In the genomic region with DNA sequence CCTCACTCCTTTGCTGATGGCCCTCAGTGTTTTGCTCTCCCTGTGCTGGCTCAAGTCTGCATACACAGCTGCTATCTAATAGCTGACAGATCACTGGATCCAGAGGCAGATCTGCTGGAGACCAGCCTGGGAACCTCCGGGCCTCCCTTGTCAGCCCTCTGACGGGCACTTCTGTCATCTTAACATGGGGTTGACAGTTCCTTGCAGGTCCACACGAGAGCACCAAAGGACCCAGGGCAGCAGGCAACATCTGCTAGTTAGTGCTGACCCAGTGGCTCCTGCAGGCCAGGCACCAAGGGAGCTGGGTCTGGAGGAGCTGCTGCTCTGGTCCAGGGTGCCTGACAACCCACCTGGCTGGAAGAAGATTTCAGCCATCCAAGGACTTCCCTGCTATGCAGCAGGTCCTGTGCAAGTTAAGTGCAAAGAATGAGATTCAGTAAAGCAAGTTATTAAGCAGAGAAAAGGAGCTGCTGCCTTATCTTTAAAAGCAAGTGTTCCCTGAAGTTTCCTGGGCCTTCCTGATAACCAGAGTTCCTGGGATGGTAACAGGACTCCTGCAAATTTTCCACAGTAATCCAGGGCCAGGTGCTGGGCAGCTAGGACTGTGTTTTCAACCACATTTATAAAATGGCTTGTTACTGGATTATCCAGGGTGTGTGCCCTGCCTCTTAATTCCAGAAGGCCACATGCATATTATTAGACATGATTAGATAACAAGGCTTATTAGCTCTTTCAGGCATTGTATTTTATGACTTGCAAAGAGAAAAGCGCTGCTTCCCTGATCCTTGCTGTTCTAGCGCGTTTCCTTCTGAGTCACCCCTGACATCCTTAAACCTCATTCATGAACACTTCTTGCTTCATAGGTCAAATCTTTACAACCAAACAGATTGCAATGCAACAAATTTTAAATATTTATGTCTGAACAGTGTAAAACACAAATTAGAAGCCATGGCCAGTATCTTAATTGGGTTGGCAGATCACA, we compare ENCODE assay signal across 28 cellular contexts.
DNase-seq lines count a peak whose midpoint lies in the region; ATAC-seq and TF ChIP-seq lines count a peak whose summit lies in the region.
"Had no signal": no experiment of that assay in that cellular context is flagged by ENCODE, and none has a peak within 500 bp of the region (broad histone marks: within the 10 kb centered on the region; RNA-seq: fewer than 3 reads in every experiment).

No MANE protein-coding gene starts in this region.

- no peak overlapping the region for H3K4me3 Mint-ChIP-seq in nephron progenitor cell
- H3K4me3 Mint-ChIP-seq: activated CD4-positive, alpha-beta T cell treated with anti-CD3 and anti-CD28 coated beads, Interleukin-2, amount 10 ng/mL, durations not matched to agents 7 days and 5 days; activated T-cell treated with anti-CD3 and anti-CD28 coated beads, Interleukin-2, amount 50 U/mL, for 4 hours; CD4-positive, CD25-positive, alpha-beta regulatory T cell; immature natural killer cell; stimulated activated naive CD8-positive, alpha-beta T cell treated with anti-CD3 and anti-CD28 coated beads, Interleukin-15, Interleukin-2, amounts not matched to agents 100 ng/mL and 50 ng/mL, for 24 hours had no signal

- in situ Hi-C loops in ACHN (cut with HindIII; ENCODE audit: low pct_ligation_motif_present, low pct_unique_long_range_greater_than_20kb, low sequenced_read_pairs): no loop called here

- DNase-seq in NCI-H146 (lab: John Stamatoyannopoulos, UW) (peak; percentile 54), NCI-H146 treated with DMSO at 0.1 percent for 48 hours (lab: John Stamatoyannopoulos, UW; ENCODE audit: unreplicated experiment) (no peak), NCI-H1092 (lab: John Stamatoyannopoulos, UW) (peak; percentile 12), epithelial cell of proximal tubule (ENCODE audit: low read depth) (no peak), nephron progenitor cell (no peak), ACHN (no peak), NCI-H1048 (lab: John Stamatoyannopoulos, UW) (no peak)
- DNase-seq: 8988T; activated CD4-positive, alpha-beta T cell treated with anti-CD3 and anti-CD28 coated beads, Interleukin-2, amount 10 ng/mL, durations not matched to agents 7 days and 5 days; activated naive CD4-positive, alpha-beta T cell treated with Interleukin-2 at 50 U/mL for 16 hours; activated T-cell treated with anti-CD3 and anti-CD28 coated beads, Interleukin-2, amount 50 U/mL, for 4 hours; body of pancreas; CD4-positive, CD25-positive, alpha-beta regulatory T cell; hypothalamus; immature natural killer cell; KG1; MM.1S; NCI-H1694; NCI-H2171 treated with DMSO at 0.1 percent for 48 hours; NCI-H524; Peyer's patch; SIG-M5; SW 1271; T1000 had no signal

- ATAC-seq in GM18520 (IDR thresholded peaks at IDR 0.05; ENCODE audit: unreplicated experiment): no peak
- ATAC-seq: activated T-cell treated with anti-CD3 and anti-CD28 coated beads, Interleukin-2, amount 50 U/mL, for 4 hours; body of pancreas; HCT116 had no signal

- TF ChIP-seq CTCF in epithelial cell of proximal tubule (conservative IDR thresholded peaks at IDR 0.05; ENCODE audit: low read depth, low read length) (peak; percentile 3), nephron progenitor cell (IDR thresholded peaks at IDR 0.05) (no peak)

- peak overlapping the region; percentile 83 for H3K27ac Mint-ChIP-seq in nephron progenitor cell
- H3K27ac Mint-ChIP-seq: activated CD4-positive, alpha-beta T cell treated with anti-CD3 and anti-CD28 coated beads, Interleukin-2, amount 10 ng/mL, durations not matched to agents 7 days and 5 days; CD4-positive, CD25-positive, alpha-beta regulatory T cell; immature natural killer cell; progenitor cell of endocrine pancreas; stimulated activated naive CD8-positive, alpha-beta T cell treated with anti-CD3 and anti-CD28 coated beads, Interleukin-15, Interleukin-2, amounts not matched to agents 100 ng/mL and 50 ng/mL, for 24 hours had no signal

- no peaks in the 10 kb centered on the region for H3K27me3 Mint-ChIP-seq in nephron progenitor cell (ENCODE audit: low read depth, poor library complexity)

- peaks cover 38% of the 10 kb centered on the region for H3K36me3 Mint-ChIP-seq in nephron progenitor cell (ENCODE audit: low read depth)
- H3K36me3 Mint-ChIP-seq: CD4-positive, CD25-positive, alpha-beta regulatory T cell had no signal

- peaks cover 56% of the 10 kb centered on the region for H3K4me1 Mint-ChIP-seq in nephron progenitor cell
- H3K4me1 Mint-ChIP-seq: activated CD4-positive, alpha-beta T cell treated with anti-CD3 and anti-CD28 coated beads, Interleukin-2, amount 10 ng/mL, durations not matched to agents 7 days and 5 days; CD4-positive, CD25-positive, alpha-beta regulatory T cell; immature natural killer cell had no signal

- no peak overlapping the region for H3K4me3 ChIP-seq in epithelial cell of proximal tubule (ENCODE audit: low read depth, low read length)
- H3K4me3 ChIP-seq: body of pancreas, Peyer's patch had no signal

- H3K9me3 Mint-ChIP-seq in nephron progenitor cell: peaks cover 13% of the 10 kb centered on the region
- H3K9me3 Mint-ChIP-seq: activated CD4-positive, alpha-beta T cell treated with anti-CD3 and anti-CD28 coated beads, Interleukin-2, amount 10 ng/mL, durations not matched to agents 7 days and 5 days; activated T-cell treated with anti-CD3 and anti-CD28 coated beads, Interleukin-2, amount 50 U/mL, for 4 hours; immature natural killer cell; stimulated activated naive CD8-positive, alpha-beta T cell treated with anti-CD3 and anti-CD28 coated beads, Interleukin-15, Interleukin-2, amounts not matched to agents 100 ng/mL and 50 ng/mL, for 24 hours had no signal

Comparison
In these comparisons a context has a peak if more than half of its experiments do, and no peak if none do; other contexts are left out.
1. DNase-seq: peak in NCI-H146 (single experiment) and NCI-H1092 (single experiment); none in NCI-H146 treated with DMSO at 0.1 percent for 48 hours (single experiment), epithelial cell of proximal tubule (single experiment), nephron progenitor cell (single experiment), ACHN (single experiment) and NCI-H1048 (single experiment).